ENCODE assay signal across 8 cellular contexts in the genomic region with DNA sequence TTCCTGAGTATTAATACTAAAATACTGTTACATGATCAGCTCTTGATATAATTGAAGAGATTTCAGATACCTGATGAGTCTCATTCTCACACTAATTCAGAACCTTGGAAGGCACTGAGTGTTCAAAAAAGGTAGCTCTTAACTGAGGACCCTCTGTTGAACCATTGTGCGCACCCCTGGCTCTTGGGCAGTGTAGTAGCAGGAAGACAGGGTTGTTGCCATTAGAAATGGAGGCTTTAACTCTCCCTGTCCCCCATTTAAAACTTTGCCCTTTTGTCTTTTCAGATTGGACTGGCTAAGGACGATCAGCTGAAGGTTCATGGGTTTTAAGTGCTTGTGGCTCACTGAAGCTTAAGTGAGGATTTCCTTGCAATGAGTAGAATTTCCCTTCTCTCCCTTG. TPM values are rescaled to one million over a fixed set of nuclear protein-coding genes. Genes with fewer than 3 reads are reported as not detected.
DNase-seq lines count a peak whose midpoint lies in the region; ATAC-seq and TF ChIP-seq lines count a peak whose summit lies in the region.

No MANE protein-coding gene starts in this region.

- H3K79me2 ChIP-seq in OCI-LY1 (ENCODE audit: insufficient read depth, low read length) (no peaks in the 10 kb centered on the region), neural cell (replicated peaks; ENCODE audit: insufficient read depth, low read length) (peaks cover 19% of the 10 kb centered on the region)

- peaks cover 22 to 43% (median 35%) of the 10 kb centered on the region in 10 experiments for H3K4me1 ChIP-seq in BLaER1 treated with 17β-estradiol and CSF1 and Interleukin-3, amounts not matched to agents 10 nM and 100 nM
- peaks cover 18% of the 10 kb centered on the region for H3K4me1 ChIP-seq in OCI-LY1 (ENCODE audit: insufficient read depth, low read length, severe bottlenecking)
- no peaks in the 10 kb centered on the region for H3K4me1 ChIP-seq in ectodermal cell (ENCODE audit: control insufficient read depth, insufficient read depth, low read length)

- H2AFZ ChIP-seq in OCI-LY1 (ENCODE audit: low read length) = no peak overlapping the region
- H2AFZ ChIP-seq in neural cell (ENCODE audit: low read depth, low read length) = no peak overlapping the region

- H3K27me3 ChIP-seq in BLaER1 treated with 17β-estradiol and CSF1 and Interleukin-3, amounts not matched to agents 10 nM and 100 nM = no peaks in the 10 kb centered on the region
- H3K27me3 ChIP-seq in OCI-LY1 (ENCODE audit: insufficient read depth, low read length) (no peaks in the 10 kb centered on the region), ectodermal cell (ENCODE audit: control insufficient read depth, insufficient read depth, low read length, poor library complexity, severe bottlenecking) (no peaks in the 10 kb centered on the region), neural cell (ENCODE audit: insufficient read depth, low read depth, low read length) (no peaks in the 10 kb centered on the region)

- H3K4me3 ChIP-seq in BLaER1 treated with 17β-estradiol and CSF1 and Interleukin-3, amounts not matched to agents 10 nM and 100 nM = peak overlapping the region; percentile 69 to 98 (median 89)
- H3K4me3 ChIP-seq in OCI-LY1 (ENCODE audit: low read depth, low read length, poor library complexity, severe bottlenecking) = peak overlapping the region; percentile 89
- H3K4me3 ChIP-seq in ectodermal cell (ENCODE audit: insufficient read depth, low read depth, low read length) = peak overlapping the region; percentile 86
- H3K4me3 ChIP-seq in neural cell (ENCODE audit: low read length) = peak overlapping the region; percentile 95

- peak overlapping the region; percentile 75 to 98 (median 89) for H3K4me2 ChIP-seq in BLaER1 treated with 17β-estradiol and CSF1 and Interleukin-3, amounts not matched to agents 10 nM and 100 nM
- H3K4me2 ChIP-seq in OCI-LY1 (ENCODE audit: low read length) = peak overlapping the region; percentile 97
- H3K4me2 ChIP-seq in neural cell (ENCODE audit: low read length) = peak overlapping the region; percentile 79

- H3F3A ChIP-seq in OCI-LY1 (ENCODE audit: insufficient read depth, low read length) = peaks cover 23% of the 10 kb centered on the region; the same call in 1 of the 2 replicates
- H3F3A ChIP-seq in neural cell (ENCODE audit: insufficient read depth, low read length, poor library complexity, severe bottlenecking) = peaks cover 3% of the 10 kb centered on the region

- H3K27ac ChIP-seq in BLaER1 treated with 17β-estradiol and CSF1 and Interleukin-3, amounts not matched to agents 10 nM and 100 nM = peak overlapping the region in 10 of 11 experiments; percentile 98 to 100 (median 99); a peak in 17 of 22 replicates
- H3K27ac ChIP-seq in OCI-LY1 (ENCODE audit: low read depth, low read length, poor library complexity, severe bottlenecking) = no peak overlapping the region
- H3K27ac ChIP-seq in ectodermal cell (ENCODE audit: insufficient read depth, low read depth, low read length, poor library complexity, severe bottlenecking) = peak overlapping the region; percentile 98
- peak overlapping the region; percentile 99 for H3K27ac ChIP-seq in neural cell (ENCODE audit: low read length)

- no peak for TF ChIP-seq RAD21 in neural cell (conservative IDR thresholded peaks at IDR 0.05)

- H3K9ac ChIP-seq in BLaER1 treated with 17β-estradiol and CSF1 and Interleukin-3, amounts not matched to agents 10 nM and 100 nM = peak overlapping the region; percentile 98 to 100 (median 99)
- H3K9ac ChIP-seq in OCI-LY1 (ENCODE audit: low read length) (peak overlapping the region; percentile 96), neural cell (ENCODE audit: low read length) (peak overlapping the region; percentile 100)

- no peak for TF ChIP-seq CTCF in OCI-LY1 (IDR thresholded peaks at IDR 0.05; ENCODE audit: low read length)
- TF ChIP-seq CTCF in neural cell (IDR thresholded peaks at IDR 0.05; ENCODE audit: poor library complexity, severe bottlenecking) = no peak

- H3K9me2 ChIP-seq in OCI-LY1 (ENCODE audit: low read depth, low read length) = no peaks in the 10 kb centered on the region
- no peaks in the 10 kb centered on the region for H3K9me2 ChIP-seq in neural cell (ENCODE audit: insufficient read depth, low read length)

- 95 to 100% methylated on average over 2 of the region's 2 CpGs for WGBS in ectodermal cell, 2 experiments

- TF ChIP-seq EP300 in neural cell (conservative IDR thresholded peaks at IDR 0.05; ENCODE audit: poor library complexity, severe bottlenecking) = no peak

- peaks cover 52 to 63% (median 60%) of the 10 kb centered on the region in 11 experiments for H3K36me3 ChIP-seq in BLaER1 treated with 17β-estradiol and CSF1 and Interleukin-3, amounts not matched to agents 10 nM and 100 nM
- peaks cover 55% of the 10 kb centered on the region for H3K36me3 ChIP-seq in OCI-LY1 (ENCODE audit: insufficient read depth, low read length)
- H3K36me3 ChIP-seq in ectodermal cell (ENCODE audit: control insufficient read depth, insufficient read depth, low read length) = peaks cover 32% of the 10 kb centered on the region
- peaks cover 19% of the 10 kb centered on the region for H3K36me3 ChIP-seq in neural cell (ENCODE audit: insufficient read depth, low read length)

- peaks cover 0 to 13% (median 9%) of the 10 kb centered on the region in 11 experiments; a peak in 12 of 22 replicates for H3K9me3 ChIP-seq in BLaER1 treated with 17β-estradiol and CSF1 and Interleukin-3, amounts not matched to agents 10 nM and 100 nM (replicated peaks in 1 of 11)
- no peaks in the 10 kb centered on the region for H3K9me3 ChIP-seq in OCI-LY1 (ENCODE audit: low read length)
- H3K9me3 ChIP-seq in ectodermal cell (ENCODE audit: control insufficient read depth, low read length) = no peaks in the 10 kb centered on the region
- H3K9me3 ChIP-seq in neural cell (ENCODE audit: low read length) = no peaks in the 10 kb centered on the region

- ATAC-seq in GM19463 (IDR thresholded peaks at IDR 0.05; ENCODE audit: unreplicated experiment) = no peak

- DNase-seq in NCI-H2081 (lab: John Stamatoyannopoulos, UW) = no peak
- DNase-seq in NCI-H2227 treated with DMSO at 0.1 percent for 48 hours (lab: John Stamatoyannopoulos, UW) = no peak
- DNase-seq in NCI-H2171 treated with DMSO at 0.1 percent for 48 hours (lab: John Stamatoyannopoulos, UW) = no peak

- H4K20me1 ChIP-seq in BLaER1 treated with 17β-estradiol and CSF1 and Interleukin-3, amounts not matched to agents 10 nM and 100 nM = peaks cover 44 to 67% (median 59%) of the 10 kb centered on the region in 11 experiments
- H4K20me1 ChIP-seq in OCI-LY1 (ENCODE audit: insufficient read depth, low read length) (no peaks in the 10 kb centered on the region), neural cell (ENCODE audit: insufficient read depth) (peaks cover 22% of the 10 kb centered on the region)

TF ChIP-seq in neural cell, 6 proteins besides CTCF, POLR2A, EP300 and RAD21:
- TF ChIP-seq REST (IDR thresholded peaks at IDR 0.05; ENCODE audit: borderline replicate concordance) (no peak), EZH2 (IDR thresholded peaks at IDR 0.05; ENCODE audit: borderline replicate concordance, insufficient read depth, low read length, poor library complexity, severe bottlenecking) (no peak), TAF1 (IDR thresholded peaks at IDR 0.05; ENCODE audit: low read depth) (no peak), POLR2AphosphoS5 (IDR thresholded peaks at IDR 0.05) (no peak), MXI1 (conservative IDR thresholded peaks at IDR 0.05; ENCODE audit: poor library complexity, severe bottlenecking) (no peak), SMC3 (conservative IDR thresholded peaks at IDR 0.05; ENCODE audit: poor library complexity) (no peak)
TF ChIP-seq in neural cell: peak in this region for 0.

RNA-seq across cellular contexts. Expression of gene EIF1, which starts 1.8 kb away (rescaled TPM):
- polyA plus RNA-seq in ectodermal cell (2013, experiment 1 of 4) = 533 TPM
- 531 TPM for polyA plus RNA-seq in ectodermal cell (2013, experiment 2 of 4)
- polyA plus RNA-seq in ectodermal cell (2013, experiment 3 of 4) = 503 TPM
- 534 TPM for polyA plus RNA-seq in ectodermal cell (2013, experiment 4 of 4)
- 257 and 258 TPM in 2 replicates for polyA plus RNA-seq in neural cell
- 199 and 224 TPM in 2 replicates for polyA minus RNA-seq in neural cell

RNA-seq across cellular contexts. Expression of gene GAST, which starts 21.6 kb away (rescaled TPM):
- not detected for polyA plus RNA-seq in ectodermal cell (2013, experiment 1 of 4)
- polyA plus RNA-seq in ectodermal cell (2013, experiment 2 of 4) = not detected
- not detected for polyA plus RNA-seq in ectodermal cell (2013, experiment 3 of 4)
- not detected for polyA plus RNA-seq in ectodermal cell (2013, experiment 4 of 4)
- polyA plus RNA-seq in neural cell = not detected in 2 replicates
- not detected in 2 replicates for polyA minus RNA-seq in neural cell

RNA-seq across cellular contexts. Expression of gene HAP1, which starts 43.9 kb away (rescaled TPM):
- 2.0 TPM for polyA plus RNA-seq in ectodermal cell (2013, experiment 1 of 4)
- polyA plus RNA-seq in ectodermal cell (2013, experiment 2 of 4) = 1.8 TPM
- polyA plus RNA-seq in ectodermal cell (2013, experiment 3 of 4) = 1.0 TPM
- polyA plus RNA-seq in ectodermal cell (2013, experiment 4 of 4) = 1.1 TPM
- polyA plus RNA-seq in neural cell = 0.79 and 1.5 TPM in 2 replicates
- 0.97 and 1.0 TPM in 2 replicates for polyA minus RNA-seq in neural cell
